Comparison of ENCODE assay signal across 13 cellular contexts in the genomic region with DNA sequence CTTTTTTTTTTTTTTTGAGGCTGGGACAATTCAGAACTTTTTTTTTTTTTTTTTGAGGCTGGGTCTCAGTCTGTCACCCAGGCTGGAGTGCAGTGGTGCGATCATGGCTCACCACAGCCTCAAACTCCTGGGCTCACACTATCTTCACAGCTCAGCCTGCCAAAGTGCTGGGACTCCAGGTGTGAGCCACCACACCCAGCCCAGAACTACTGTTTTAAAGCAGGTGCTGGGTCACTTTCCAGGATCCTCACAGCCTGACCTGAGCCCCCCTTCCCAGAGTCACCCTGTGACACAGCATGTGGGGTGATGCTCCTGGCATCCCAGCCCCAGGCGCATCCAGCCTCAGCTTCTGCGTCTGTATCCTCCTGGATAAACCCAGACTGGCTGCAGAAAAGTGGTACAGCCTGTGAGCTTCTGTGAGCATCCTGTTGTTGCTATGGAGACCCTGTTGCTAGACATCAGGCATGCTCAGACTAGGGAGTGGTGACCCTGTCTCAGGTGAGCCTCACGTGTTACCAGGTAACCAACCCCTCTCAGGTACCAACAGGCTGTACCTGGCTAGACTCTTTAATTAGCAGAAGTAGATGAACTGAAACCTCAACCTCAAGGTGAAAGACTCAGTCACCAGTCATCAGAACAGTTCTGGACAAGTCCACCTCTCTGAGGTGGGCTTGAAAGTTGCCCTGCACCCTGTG. TPM values are rescaled to one million over a fixed set of nuclear protein-coding genes. Genes with fewer than 3 reads are reported as not detected.
DNase-seq lines count a peak whose midpoint lies in the region; ATAC-seq and TF ChIP-seq lines count a peak whose summit lies in the region.
"Had no signal": no experiment of that assay in that cellular context is flagged by ENCODE, and none has a peak within 500 bp of the region (broad histone marks: within the 10 kb centered on the region; RNA-seq: fewer than 3 reads in every experiment).

No MANE protein-coding gene starts in this region.

- H2BK5ac ChIP-seq in H9 (ENCODE audit: insufficient read length, low read length), result no peak overlapping the region

- no peak overlapping the region for H4K91ac ChIP-seq in H9 (ENCODE audit: insufficient read length, low read depth, low read length)

- no peaks in the 10 kb centered on the region for H3K79me1 ChIP-seq in H9 (ENCODE audit: insufficient read depth, low read depth, low read length, poor library complexity, severe bottlenecking)

- H4K8ac ChIP-seq in H9 (replicated peaks; ENCODE audit: insufficient read length, low read depth, low read length), result no peak overlapping the region

- TF ChIP-seq CTCF in heart right ventricle (IDR thresholded peaks at IDR 0.05), result no peak
- no peak for TF ChIP-seq CTCF in lung (IDR thresholded peaks at IDR 0.05; ENCODE audit: control extremely low read depth, extremely low read depth)
- no peak for TF ChIP-seq CTCF in uterus (IDR thresholded peaks at IDR 0.05)
- TF ChIP-seq CTCF in coronary artery (IDR thresholded peaks at IDR 0.05), result no peak
- no peak for TF ChIP-seq CTCF in H9 (conservative IDR thresholded peaks at IDR 0.05)

- H3K14ac ChIP-seq in H9 (ENCODE audit: insufficient read depth, low read length), result no peak overlapping the region

- H2AFZ ChIP-seq in H9 (ENCODE audit: low read length), result no peak overlapping the region

- H3K27ac Mint-ChIP-seq in activated CD8-positive, alpha-beta T cell treated with anti-CD3 and anti-CD28 coated beads, Interleukin-2, amount 10 ng/mL, durations not matched to agents 7 days and 5 days, result peak overlapping the region; percentile 97
- no peak overlapping the region; a peak in 2 of 7 replicates for H3K27ac Mint-ChIP-seq in H9

- no peak overlapping the region for H3T11ph ChIP-seq in H9 (ENCODE audit: low read length)

- intact Hi-C loops in heart right ventricle (cut with DNase I), result no loop called here
- intact Hi-C loops in Right ventricle myocardium superior (cut with DNase I), result no loop called here
- intact Hi-C loops in uterus (cut with DNase I; ENCODE audit: low total_unique reads), result no loop called here

- peaks cover 11% of the 10 kb centered on the region; the same call in 1 of the 2 replicates for H3K79me2 ChIP-seq in H9 (ENCODE audit: insufficient read depth, low read length)

- no peaks in the 10 kb centered on the region for H3K27me3 Mint-ChIP-seq in activated CD8-positive, alpha-beta T cell treated with anti-CD3 and anti-CD28 coated beads, Interleukin-2, amount 10 ng/mL, durations not matched to agents 7 days and 5 days (ENCODE audit: low read depth)
- no peaks in the 10 kb centered on the region for H3K27me3 Mint-ChIP-seq in H9 (ENCODE audit: low read depth)

- no peak overlapping the region for H2BK12ac ChIP-seq in H9 (ENCODE audit: insufficient read length, low read depth, low read length)

- no peak overlapping the region for H3K4ac ChIP-seq in H9 (ENCODE audit: low read depth, low read length)

- no peak for TF ChIP-seq POLR2A in uterus (IDR thresholded peaks at IDR 0.05)

- H2BK120ac ChIP-seq in H9 (ENCODE audit: low read depth, low read length, poor library complexity, severe bottlenecking), result no peak overlapping the region

- peaks cover 3% of the 10 kb centered on the region for H4K20me1 ChIP-seq in H9 (ENCODE audit: control insufficient read depth, insufficient read depth, insufficient read length)

- H3K4me3 Mint-ChIP-seq in activated CD8-positive, alpha-beta T cell treated with anti-CD3 and anti-CD28 coated beads, Interleukin-2, amount 10 ng/mL, durations not matched to agents 7 days and 5 days, result peak overlapping the region; percentile 16
- H3K4me3 Mint-ChIP-seq in H9, result no peak overlapping the region

- no peak for ATAC-seq in heart right ventricle
- no peak for ATAC-seq in Right ventricle myocardium superior (ENCODE audit: poor library complexity)
- ATAC-seq in activated CD8-positive, alpha-beta T cell treated with anti-CD3 and anti-CD28 coated beads, Interleukin-2, amount 10 ng/mL, durations not matched to agents 7 days and 5 days, result no peak
- no peak for ATAC-seq in lung (ENCODE audit: insufficient read depth, low FRiP score)

- no peaks in the 10 kb centered on the region for H3K9me3 ChIP-seq in heart right ventricle
- H3K9me3 ChIP-seq in lung (ENCODE audit: control insufficient read depth in 2 of 2, insufficient read depth in 1 of 2, low read length in 1 of 2), result no peaks in the 10 kb centered on the region
- no peaks in the 10 kb centered on the region for H3K9me3 ChIP-seq in uterus
- no peaks in the 10 kb centered on the region for H3K9me3 ChIP-seq in H9 (ENCODE audit: control insufficient read depth, low read depth, low read length)
- H3K9me3 ChIP-seq: SJCRH30 had no signal

- peaks cover 0 to 12% (median 0%) of the 10 kb centered on the region in 9 donors for H3K36me3 ChIP-seq in heart right ventricle
- H3K36me3 ChIP-seq in lung (ENCODE audit: control insufficient read depth in 2 of 2, insufficient read depth in 2 of 2, low read length in 2 of 2), result peaks cover 0 to 3% of the 10 kb centered on the region in 2 donors
- H3K36me3 ChIP-seq in uterus, result no peaks in the 10 kb centered on the region
- H3K36me3 ChIP-seq: SJCRH30 had no signal

- no peaks in the 10 kb centered on the region for H3K23me2 ChIP-seq in H9 (ENCODE audit: insufficient read length, low read depth, low read length, poor library complexity, severe bottlenecking)

- H3K9me3 Mint-ChIP-seq in activated CD8-positive, alpha-beta T cell treated with anti-CD3 and anti-CD28 coated beads, Interleukin-2, amount 10 ng/mL, durations not matched to agents 7 days and 5 days (ENCODE audit: insufficient read depth), result no peaks in the 10 kb centered on the region
- H3K9me3 Mint-ChIP-seq in H9, result no peaks in the 10 kb centered on the region

- WGBS in heart right ventricle, 2 donors, result 93% methylated on average over 4 of the region's 4 CpGs
- 89 to 90% methylated on average over 4 of the region's 4 CpGs for WGBS in lung, 2 donors
- no CpG with 5 or more reads among the region's 4 CpGs for WGBS in H9 (ENCODE audit: extremely low coverage, insufficient read length, low lambda C conversion rate)

- no peak overlapping the region for H2BK20ac ChIP-seq in H9 (ENCODE audit: low read depth, low read length, poor library complexity, severe bottlenecking)

- CTCF ChIA-PET in activated CD8-positive, alpha-beta T cell treated with anti-CD3 and anti-CD28 coated beads, Interleukin-2, amount 10 ng/mL, durations not matched to agents 7 days and 5 days (lab: Charles Lee), result interaction anchor here (0.7 to 15.0 kb wide), 10 partner anchors 12 to 141 kb away, joined by 3 to 211 read pairs (median 4); a partner anchor contains a TSS

- no peak overlapping the region for H2BK15ac ChIP-seq in H9 (ENCODE audit: low read depth, low read length)

- H3K4me1 Mint-ChIP-seq in activated CD8-positive, alpha-beta T cell treated with anti-CD3 and anti-CD28 coated beads, Interleukin-2, amount 10 ng/mL, durations not matched to agents 7 days and 5 days (ENCODE audit: low read depth), result peaks cover 98% of the 10 kb centered on the region
- H3K4me1 Mint-ChIP-seq in H9, result peaks cover 41 to 49% of the 10 kb centered on the region in 2 experiments

- H3K9ac ChIP-seq in H9 (ENCODE audit: extremely low read depth, insufficient read length, low read length), result no peak overlapping the region

- H3K23ac ChIP-seq in H9 (ENCODE audit: insufficient read length, low read depth, low read length), result no peak overlapping the region

- H3K36me3 Mint-ChIP-seq in activated CD8-positive, alpha-beta T cell treated with anti-CD3 and anti-CD28 coated beads, Interleukin-2, amount 10 ng/mL, durations not matched to agents 7 days and 5 days (ENCODE audit: low read depth), result peaks cover 52% of the 10 kb centered on the region
- H3K36me3 Mint-ChIP-seq in H9 (ENCODE audit: insufficient read depth in 1 of 3, low read depth in 3 of 3), result no peaks in the 10 kb centered on the region

- no peaks in the 10 kb centered on the region for H3K27me3 ChIP-seq in heart right ventricle
- no peaks in the 10 kb centered on the region for H3K27me3 ChIP-seq in lung (ENCODE audit: control insufficient read depth, insufficient read depth)
- no peaks in the 10 kb centered on the region for H3K27me3 ChIP-seq in uterus
- H3K27me3 ChIP-seq in H9 (ENCODE audit: insufficient read depth, low read length), result no peaks in the 10 kb centered on the region
- H3K27me3 ChIP-seq: SJCRH30 had no signal

- no peak overlapping the region for H3K56ac ChIP-seq in H9 (ENCODE audit: insufficient read length, low read depth, low read length)

- no peak overlapping the region for H3K4me2 ChIP-seq in H9 (ENCODE audit: insufficient read depth, insufficient read length, low read length)

- peaks cover 85 to 100% (median 100%) of the 10 kb centered on the region in 9 donors for H3K4me1 ChIP-seq in heart right ventricle
- H3K4me1 ChIP-seq in lung (ENCODE audit: control insufficient read depth in 2 of 2, insufficient read depth in 2 of 2, low read length in 2 of 2), result peaks cover 63 to 82% of the 10 kb centered on the region in 2 donors
- peaks cover 12 to 41% of the 10 kb centered on the region in 2 donors for H3K4me1 ChIP-seq in uterus
- no peaks in the 10 kb centered on the region for H3K4me1 ChIP-seq in H9 (ENCODE audit: insufficient read depth, low read length)

- no peak overlapping the region for H2AK5ac ChIP-seq in H9 (ENCODE audit: insufficient read length, low read length)

- DNase-seq in heart right ventricle (no peak), Right ventricle myocardium superior (no peak), lung (ENCODE audit: low spot score) (no peak), uterus (no peak), coronary artery (ENCODE audit: low spot score) (no peak), HK-2 (ENCODE audit: unreplicated experiment) (no peak), H9 (no peak)
- DNase-seq in activated CD8-positive, alpha-beta T cell treated with anti-CD3 and anti-CD28 coated beads, Interleukin-2, amount 10 ng/mL, durations not matched to agents 7 days and 5 days, result no peak
- DNase-seq: cortex of kidney; NCI-H1930; SJCRH30; stimulated activated naive CD4-positive, alpha-beta T cell treated with Interleukin-2 at 50 U/mL for 16 hours had no signal

- POLR2A ChIA-PET in activated CD8-positive, alpha-beta T cell treated with anti-CD3 and anti-CD28 coated beads, Interleukin-2, amount 10 ng/mL, durations not matched to agents 7 days and 5 days (lab: Charles Lee), result interaction anchor here (0.6 to 2.2 kb wide), 8 partner anchors 11 to 93 kb away, joined by 3 to 12 read pairs (median 4); a partner anchor contains a TSS

- H3K4me3 ChIP-seq in heart right ventricle, result no peak overlapping the region
- no peak overlapping the region for H3K4me3 ChIP-seq in lung
- H3K4me3 ChIP-seq in uterus, result no peak overlapping the region
- no peak overlapping the region for H3K4me3 ChIP-seq in coronary artery
- H3K4me3 ChIP-seq: SJCRH30 had no signal

- no peak overlapping the region for H4K5ac ChIP-seq in H9 (ENCODE audit: insufficient read length, low read depth, low read length)

- H3K18ac ChIP-seq in H9 (ENCODE audit: insufficient read length, low read depth, low read length), result no peak overlapping the region

- H3K27ac ChIP-seq in heart right ventricle (peak overlapping the region in 9 of 10 donors; percentile 25 to 100 (median 81)), lung (ENCODE audit: low read depth in 1 of 2, low read length in 1 of 2) (peak overlapping the region; percentile 28 to 59), uterus (peak overlapping the region; percentile 6 to 26), coronary artery (peak overlapping the region in 1 of 2 donors; percentile 30), H9 (ENCODE audit: insufficient read length, low read depth, low read length) (no peak overlapping the region)
- H3K27ac ChIP-seq: HL-60, SJCRH30 had no signal

RNA-seq across cellular contexts. Expression of a gene that starts 15.0 kb away (rescaled TPM):
- total RNA-seq in heart right ventricle (100 to 1,000 TPM in 1 of 10 donors, 10 to 100 TPM in 9; 28.4 to 101 (median 49.4) TPM), Right ventricle myocardium superior (65.7 TPM), lung (100 to 1,000 TPM in 1 of 2 donors, 10 to 100 TPM in 1; 38.3 to 157 TPM), uterus (10 to 100 TPM; 20.2 to 58.8 (median 25.7) TPM), H9 (2021) (30.6 and 33.4 TPM in 2 replicates)
- polyA plus RNA-seq in heart right ventricle (10 to 100 TPM; 32.9 to 44.0 TPM), lung (10 to 100 TPM; 47.1 to 63.2 TPM)
- total RNA-seq in activated CD8-positive, alpha-beta T cell treated with anti-CD3 and anti-CD28 coated beads, Interleukin-2, amount 10 ng/mL, durations not matched to agents 7 days and 5 days, result 100 to 1,000 TPM; 214 to 215 TPM
